Comparison of ENCODE assay signal across 21 cellular contexts in genomic region chr17:60252459-60252858, GRCh38.
A peak's percentile ranks its signal among the peaks of the same experiment; 100 is the strongest.
DNase-seq lines count a peak whose midpoint lies in the region; ATAC-seq, FAIRE-seq and TF ChIP-seq lines count a peak whose summit lies in the region.
"Had no signal": no experiment of that assay in that cellular context is flagged by ENCODE, and none has a peak within 500 bp of the region (broad histone marks: within the 10 kb centered on the region; RNA-seq: fewer than 3 reads in every experiment).

No MANE protein-coding gene starts in this region.

- no peak for TF ChIP-seq POLR2A in GM12878 (IDR thresholded peaks at IDR 0.05; ENCODE audit: low read depth, low read length)

- ATAC-seq in GM12878, result no peak
- ATAC-seq in activated T-helper 17 cell treated with anti-CD3 and anti-CD28 coated beads, Interleukin-2, amount 50 U/mL, for 72 hours (replicated peaks), result no peak
- ATAC-seq: CD8-positive, alpha-beta T cell; HCT116 had no signal

- H3K36me3 ChIP-seq in GM12878 (ENCODE audit: control insufficient read depth in 2 of 2, insufficient read depth in 2 of 2, low read length in 1 of 2), result peaks cover 2 to 7% of the 10 kb centered on the region in 2 experiments; a peak in 3 of 4 replicates

- H3K9ac ChIP-seq in GM12878 (ENCODE audit: control insufficient read depth, insufficient read depth, low read length), result no peak overlapping the region
- H3K9ac ChIP-seq: BLaER1, GM23248 had no signal

- H2AFZ ChIP-seq in GM12878 (ENCODE audit: control insufficient read depth, low read depth, low read length), result no peak overlapping the region
- H2AFZ ChIP-seq: GM23248 had no signal

- TF ChIP-seq EP300 in GM12878 (IDR thresholded peaks at IDR 0.05; ENCODE audit: borderline replicate concordance in 1 of 2, control insufficient read depth in 1 of 2, low read depth in 2 of 2, low read length in 2 of 2), result no peak

- H3K27me3 ChIP-seq in GM12878 (replicated peaks in 1 of 2; ENCODE audit: control insufficient read depth in 2 of 2, insufficient read depth in 2 of 2, low read length in 1 of 2), result no peaks in the 10 kb centered on the region
- H3K27me3 ChIP-seq: BLaER1 had no signal

- no peak overlapping the region for H3K4me3 ChIP-seq in GM12878
- H3K4me3 ChIP-seq: BLaER1, GM23248 had no signal

- SMC1A ChIA-PET in GM12878 (lab: Charles Lee; ENCODE audit: uncharacterized antibody, unreplicated experiment), result interaction anchor here (0.7 to 1.7 kb wide), 4 partner anchors 11 to 77 kb away, joined by 3 to 4 read pairs (median 4); no protein-coding TSS in a partner anchor

- no peak for TF ChIP-seq RAD21 in GM12878 (IDR thresholded peaks at IDR 0.05; ENCODE audit: insufficient read depth, low read depth, low read length)

- H3K27me3 Mint-ChIP-seq in activated T-helper 17 cell treated with anti-CD3 and anti-CD28 coated beads, Interleukin-2, amount 50 U/mL, for 72 hours, result no peaks in the 10 kb centered on the region
- H3K27me3 Mint-ChIP-seq: B cell had no signal

- no peak for DNase-seq in D721Med (ENCODE audit: insufficient read length, low spot score)
- DNase-seq in GM19239 (ENCODE audit: insufficient read length, low spot score), result no peak
- no peak for DNase-seq in GM12878 (ENCODE audit: low read depth, low spot score)
- DNase-seq in NOMO-1 treated with dmso at 0.1 percent for 144 hours (lab: John Stamatoyannopoulos, UW; ENCODE audit: unreplicated experiment), result no peak
- no peak for DNase-seq in NOMO-1 (lab: John Stamatoyannopoulos, UW; ENCODE audit: unreplicated experiment in 2 of 2)
- DNase-seq: Caco-2; CD4-positive, CD25-positive, alpha-beta regulatory T cell; CD8-positive, alpha-beta T cell; DMS53; DMS79 treated with DMSO at 0.1 percent for 48 hours; H9; HFFc6 had no signal

- CTCF ChIA-PET in GM12878 (lab: Yijun Ruan, JAX), result interaction anchor here (0.7 kb wide), 1 partner anchor 169 kb away, joined by 3 read pairs; no protein-coding TSS in a partner anchor

- no peak overlapping the region for H3K4me2 ChIP-seq in GM12878 (ENCODE audit: control insufficient read depth, insufficient read depth)
- H3K4me2 ChIP-seq: BLaER1 had no signal

- no peaks in the 10 kb centered on the region for H4K20me1 ChIP-seq in GM12878 (ENCODE audit: control insufficient read depth, insufficient read depth)
- H4K20me1 ChIP-seq: BLaER1 had no signal

- FAIRE-seq in D721Med (lab: Jason Lieb, UNC), result peak; percentile 80
- FAIRE-seq in GM19239 (lab: Jason Lieb, UNC), result peak; percentile 53
- FAIRE-seq in GM12878 (lab: Jason Lieb, UNC), result peak; percentile 38
- FAIRE-seq: GM12891, H1 had no signal

- no peaks in the 10 kb centered on the region for H3K4me1 ChIP-seq in GM12878 (ENCODE audit: control insufficient read depth, insufficient read depth, low read length)
- H3K4me1 ChIP-seq: BLaER1, Caco-2 had no signal

- no TSS peak for BruUV-seq in GM12878 (replicated peaks; lab: Mats Ljungman, UMichigan)

- H3K79me2 ChIP-seq in GM12878 (ENCODE audit: control insufficient read depth, insufficient read depth, low read length), result no peaks in the 10 kb centered on the region

- H3K36me3 Mint-ChIP-seq in activated T-helper 17 cell treated with anti-CD3 and anti-CD28 coated beads, Interleukin-2, amount 50 U/mL, for 72 hours (ENCODE audit: low read depth), result peaks cover 63% of the 10 kb centered on the region

- no peaks in the 10 kb centered on the region for H3K9me3 Mint-ChIP-seq in activated T-helper 17 cell treated with anti-CD3 and anti-CD28 coated beads, Interleukin-2, amount 50 U/mL, for 72 hours
- H3K9me3 Mint-ChIP-seq: CD4-positive, CD25-positive, alpha-beta regulatory T cell; CD8-positive, alpha-beta T cell had no signal

- in situ Hi-C loops in GM12878 (cut with MboI), result no loop called here

- RAD21 ChIA-PET in GM12878 (lab: Charles Lee; ENCODE audit: unreplicated experiment), result no interaction called here

- intact Hi-C loops in GM12878 (cut with micrococcal nuclease; ENCODE audit: unreplicated experiment), result no loop called here

- H3K27ac ChIP-seq in GM12878 (ENCODE audit: control insufficient read depth, insufficient read depth), result no peak overlapping the region
- H3K27ac ChIP-seq: BLaER1, C4-2B, GM23248 had no signal

- WGBS in GM12878 (ENCODE audit: insufficient coverage, insufficient replicate concordance, low lambda C conversion rate, missing lambda C conversion rate), result 100% methylated on average over 1 of the region's 1 CpG

- no peak overlapping the region for H3K4me3 Mint-ChIP-seq in activated T-helper 17 cell treated with anti-CD3 and anti-CD28 coated beads, Interleukin-2, amount 50 U/mL, for 72 hours
- H3K4me3 Mint-ChIP-seq: B cell; CD4-positive, CD25-positive, alpha-beta regulatory T cell; CD8-positive, alpha-beta T cell; H9; HFFc6 had no signal

- POLR2A ChIA-PET in GM12878 (lab: Charles Lee), result no interaction called here

- H3K9me3 ChIP-seq in GM12878 (replicated peaks; ENCODE audit: control insufficient read depth, insufficient read depth, low read length), result no peaks in the 10 kb centered on the region; the same call in 2 of the 3 replicates
- H3K9me3 ChIP-seq: BLaER1 had no signal

- H3K4me1 Mint-ChIP-seq in activated T-helper 17 cell treated with anti-CD3 and anti-CD28 coated beads, Interleukin-2, amount 50 U/mL, for 72 hours, result peaks cover 4% of the 10 kb centered on the region
- H3K4me1 Mint-ChIP-seq: B cell had no signal

- H3K27ac Mint-ChIP-seq in activated T-helper 17 cell treated with anti-CD3 and anti-CD28 coated beads, Interleukin-2, amount 50 U/mL, for 72 hours, result no peak overlapping the region
- H3K27ac Mint-ChIP-seq: B cell; CD4-positive, CD25-positive, alpha-beta regulatory T cell; CD8-positive, alpha-beta T cell; HFFc6 had no signal

- no peak for TF ChIP-seq CTCF in D721Med (IDR thresholded peaks at IDR 0.05; ENCODE audit: insufficient read depth, missing control alignments)
- TF ChIP-seq CTCF in GM12878 (IDR thresholded peaks at IDR 0.05 in 2 of 3, conservative IDR thresholded peaks at IDR 0.05 in 1 of 3; ENCODE audit: control insufficient read depth in 2 of 3, extremely low read depth in 1 of 3, insufficient read depth in 1 of 3, low read depth in 3 of 3, low read length in 3 of 3), result no peak
- peak; percentile 92 for TF ChIP-seq CTCF in subcutaneous adipose tissue (IDR thresholded peaks at IDR 0.05; ENCODE audit: low read depth)

TF ChIP-seq in GM12878, 131 proteins besides CTCF, POLR2A, EP300 and RAD21:
- TF ChIP-seq NFXL1 (IDR thresholded peaks at IDR 0.05; ENCODE audit: borderline replicate concordance), result peak; percentile 62; the same call in 1 of the 2 replicates
- no peak for TF ChIP-seq MYC (IDR thresholded peaks at IDR 0.05; ENCODE audit: insufficient read depth, insufficient read length, insufficient replicate concordance, low read length, severe bottlenecking)
